Comparison of ENCODE assay signal across 1 cellular context in genomic region chr20:41047975-41048305, GRCh38.
A peak's percentile ranks its signal among the peaks of the same experiment; 100 is the strongest.
TF ChIP-seq lines count a peak whose summit lies in the region.

No MANE protein-coding gene starts in this region.

TF ChIP-seq in GM12878, 131 proteins besides CTCF, POLR2A, EP300 and RAD21 (continued from another document and continues in another):
- TF ChIP-seq, protein P1, sequence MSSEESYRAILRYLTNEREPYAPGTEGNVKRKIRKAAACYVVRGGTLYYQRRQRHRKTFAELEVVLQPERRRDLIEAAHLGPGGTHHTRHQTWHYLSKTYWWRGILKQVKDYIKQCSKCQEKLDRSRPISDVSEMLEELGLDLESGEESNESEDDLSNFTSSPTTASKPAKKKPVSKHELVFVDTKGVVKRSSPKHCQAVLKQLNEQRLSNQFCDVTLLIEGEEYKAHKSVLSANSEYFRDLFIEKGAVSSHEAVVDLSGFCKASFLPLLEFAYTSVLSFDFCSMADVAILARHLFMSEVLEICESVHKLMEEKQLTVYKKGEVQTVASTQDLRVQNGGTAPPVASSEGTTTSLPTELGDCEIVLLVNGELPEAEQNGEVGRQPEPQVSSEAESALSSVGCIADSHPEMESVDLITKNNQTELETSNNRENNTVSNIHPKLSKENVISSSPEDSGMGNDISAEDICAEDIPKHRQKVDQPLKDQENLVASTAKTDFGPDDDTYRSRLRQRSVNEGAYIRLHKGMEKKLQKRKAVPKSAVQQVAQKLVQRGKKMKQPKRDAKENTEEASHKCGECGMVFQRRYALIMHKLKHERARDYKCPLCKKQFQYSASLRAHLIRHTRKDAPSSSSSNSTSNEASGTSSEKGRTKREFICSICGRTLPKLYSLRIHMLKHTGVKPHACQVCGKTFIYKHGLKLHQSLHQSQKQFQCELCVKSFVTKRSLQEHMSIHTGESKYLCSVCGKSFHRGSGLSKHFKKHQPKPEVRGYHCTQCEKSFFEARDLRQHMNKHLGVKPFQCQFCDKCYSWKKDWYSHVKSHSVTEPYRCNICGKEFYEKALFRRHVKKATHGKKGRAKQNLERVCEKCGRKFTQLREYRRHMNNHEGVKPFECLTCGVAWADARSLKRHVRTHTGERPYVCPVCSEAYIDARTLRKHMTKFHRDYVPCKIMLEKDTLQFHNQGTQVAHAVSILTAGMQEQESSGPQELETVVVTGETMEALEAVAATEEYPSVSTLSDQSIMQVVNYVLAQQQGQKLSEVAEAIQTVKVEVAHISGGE (CRISPR knock-in tag; IDR thresholded peaks at IDR 0.05) = no peak
- no peak for TF ChIP-seq NFXL1 (IDR thresholded peaks at IDR 0.05; ENCODE audit: borderline replicate concordance)
- peak; percentile 17; the same call in 1 of the 2 replicates for TF ChIP-seq NFIC (IDR thresholded peaks at IDR 0.05; ENCODE audit: low read depth, low read length)
- peak; percentile 71; the same call in 1 of the 2 replicates for TF ChIP-seq MXI1 (IDR thresholded peaks at IDR 0.05; ENCODE audit: low read depth, low read length)
- TF ChIP-seq, protein P2, sequence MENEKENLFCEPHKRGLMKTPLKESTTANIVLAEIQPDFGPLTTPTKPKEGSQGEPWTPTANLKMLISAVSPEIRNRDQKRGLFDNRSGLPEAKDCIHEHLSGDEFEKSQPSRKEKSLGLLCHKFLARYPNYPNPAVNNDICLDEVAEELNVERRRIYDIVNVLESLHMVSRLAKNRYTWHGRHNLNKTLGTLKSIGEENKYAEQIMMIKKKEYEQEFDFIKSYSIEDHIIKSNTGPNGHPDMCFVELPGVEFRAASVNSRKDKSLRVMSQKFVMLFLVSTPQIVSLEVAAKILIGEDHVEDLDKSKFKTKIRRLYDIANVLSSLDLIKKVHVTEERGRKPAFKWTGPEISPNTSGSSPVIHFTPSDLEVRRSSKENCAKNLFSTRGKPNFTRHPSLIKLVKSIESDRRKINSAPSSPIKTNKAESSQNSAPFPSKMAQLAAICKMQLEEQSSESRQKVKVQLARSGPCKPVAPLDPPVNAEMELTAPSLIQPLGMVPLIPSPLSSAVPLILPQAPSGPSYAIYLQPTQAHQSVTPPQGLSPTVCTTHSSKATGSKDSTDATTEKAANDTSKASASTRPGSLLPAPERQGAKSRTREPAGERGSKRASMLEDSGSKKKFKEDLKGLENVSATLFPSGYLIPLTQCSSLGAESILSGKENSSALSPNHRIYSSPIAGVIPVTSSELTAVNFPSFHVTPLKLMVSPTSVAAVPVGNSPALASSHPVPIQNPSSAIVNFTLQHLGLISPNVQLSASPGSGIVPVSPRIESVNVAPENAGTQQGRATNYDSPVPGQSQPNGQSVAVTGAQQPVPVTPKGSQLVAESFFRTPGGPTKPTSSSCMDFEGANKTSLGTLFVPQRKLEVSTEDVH (IDR thresholded peaks at IDR 0.05; ENCODE audit: low read depth, partially characterized antibody) = no peak
- peak; percentile 94 for TF ChIP-seq MEF2B (IDR thresholded peaks at IDR 0.05; ENCODE audit: partially characterized antibody, poor library complexity, severe bottlenecking)
- TF ChIP-seq SIN3A (IDR thresholded peaks at IDR 0.05; ENCODE audit: low read depth, low read length) = no peak
- TF ChIP-seq NR2F1 (conservative IDR thresholded peaks at IDR 0.05) = no peak
- TF ChIP-seq ZSCAN29 (IDR thresholded peaks at IDR 0.05) = no peak
- no peak for TF ChIP-seq IKZF2 (IDR thresholded peaks at IDR 0.05)
- TF ChIP-seq REST (IDR thresholded peaks at IDR 0.05; ENCODE audit: low read depth, low read length) = no peak
- TF ChIP-seq YBX1 (IDR thresholded peaks at IDR 0.05) = no peak
- no peak for TF ChIP-seq BMI1 (IDR thresholded peaks at IDR 0.05; ENCODE audit: borderline replicate concordance)
- no peak for TF ChIP-seq ATF3 (IDR thresholded peaks at IDR 0.05; ENCODE audit: borderline replicate concordance, extremely low read depth, low read depth, low read length)
- no peak for TF ChIP-seq ESRRA (IDR thresholded peaks at IDR 0.05; ENCODE audit: low read length)
- 0 out of 2 replicates have a peak, but pooled peaks have one; percentile 58 for TF ChIP-seq PAX8 (IDR thresholded peaks at IDR 0.05)
- peak; percentile 44; the same call in 1 of the 2 replicates for TF ChIP-seq JUNB (IDR thresholded peaks at IDR 0.05)
- TF ChIP-seq, protein P3, sequence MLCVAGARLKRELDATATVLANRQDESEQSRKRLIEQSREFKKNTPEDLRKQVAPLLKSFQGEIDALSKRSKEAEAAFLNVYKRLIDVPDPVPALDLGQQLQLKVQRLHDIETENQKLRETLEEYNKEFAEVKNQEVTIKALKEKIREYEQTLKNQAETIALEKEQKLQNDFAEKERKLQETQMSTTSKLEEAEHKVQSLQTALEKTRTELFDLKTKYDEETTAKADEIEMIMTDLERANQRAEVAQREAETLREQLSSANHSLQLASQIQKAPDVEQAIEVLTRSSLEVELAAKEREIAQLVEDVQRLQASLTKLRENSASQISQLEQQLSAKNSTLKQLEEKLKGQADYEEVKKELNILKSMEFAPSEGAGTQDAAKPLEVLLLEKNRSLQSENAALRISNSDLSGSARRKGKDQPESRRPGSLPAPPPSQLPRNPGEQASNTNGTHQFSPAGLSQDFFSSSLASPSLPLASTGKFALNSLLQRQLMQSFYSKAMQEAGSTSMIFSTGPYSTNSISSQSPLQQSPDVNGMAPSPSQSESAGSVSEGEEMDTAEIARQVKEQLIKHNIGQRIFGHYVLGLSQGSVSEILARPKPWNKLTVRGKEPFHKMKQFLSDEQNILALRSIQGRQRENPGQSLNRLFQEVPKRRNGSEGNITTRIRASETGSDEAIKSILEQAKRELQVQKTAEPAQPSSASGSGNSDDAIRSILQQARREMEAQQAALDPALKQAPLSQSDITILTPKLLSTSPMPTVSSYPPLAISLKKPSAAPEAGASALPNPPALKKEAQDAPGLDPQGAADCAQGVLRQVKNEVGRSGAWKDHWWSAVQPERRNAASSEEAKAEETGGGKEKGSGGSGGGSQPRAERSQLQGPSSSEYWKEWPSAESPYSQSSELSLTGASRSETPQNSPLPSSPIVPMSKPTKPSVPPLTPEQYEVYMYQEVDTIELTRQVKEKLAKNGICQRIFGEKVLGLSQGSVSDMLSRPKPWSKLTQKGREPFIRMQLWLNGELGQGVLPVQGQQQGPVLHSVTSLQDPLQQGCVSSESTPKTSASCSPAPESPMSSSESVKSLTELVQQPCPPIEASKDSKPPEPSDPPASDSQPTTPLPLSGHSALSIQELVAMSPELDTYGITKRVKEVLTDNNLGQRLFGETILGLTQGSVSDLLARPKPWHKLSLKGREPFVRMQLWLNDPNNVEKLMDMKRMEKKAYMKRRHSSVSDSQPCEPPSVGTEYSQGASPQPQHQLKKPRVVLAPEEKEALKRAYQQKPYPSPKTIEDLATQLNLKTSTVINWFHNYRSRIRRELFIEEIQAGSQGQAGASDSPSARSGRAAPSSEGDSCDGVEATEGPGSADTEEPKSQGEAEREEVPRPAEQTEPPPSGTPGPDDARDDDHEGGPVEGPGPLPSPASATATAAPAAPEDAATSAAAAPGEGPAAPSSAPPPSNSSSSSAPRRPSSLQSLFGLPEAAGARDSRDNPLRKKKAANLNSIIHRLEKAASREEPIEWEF (IDR thresholded peaks at IDR 0.05; ENCODE audit: insufficient replicate concordance, low read depth, low read length) = no peak
- no peak for TF ChIP-seq GATAD2B (conservative IDR thresholded peaks at IDR 0.05; ENCODE audit: low read depth)
- TF ChIP-seq HDGF (IDR thresholded peaks at IDR 0.05) = 0 out of 2 replicates have a peak, but pooled peaks have one; percentile 26
- no peak for TF ChIP-seq DPF2 (IDR thresholded peaks at IDR 0.05)
- no peak for TF ChIP-seq PAX5 (IDR thresholded peaks at IDR 0.05; ENCODE audit: borderline replicate concordance, low read depth, low read length)
- TF ChIP-seq RAD51 (IDR thresholded peaks at IDR 0.05) = 0 out of 2 replicates have a peak, but pooled peaks have one; percentile 51
- TF ChIP-seq, protein P4, sequence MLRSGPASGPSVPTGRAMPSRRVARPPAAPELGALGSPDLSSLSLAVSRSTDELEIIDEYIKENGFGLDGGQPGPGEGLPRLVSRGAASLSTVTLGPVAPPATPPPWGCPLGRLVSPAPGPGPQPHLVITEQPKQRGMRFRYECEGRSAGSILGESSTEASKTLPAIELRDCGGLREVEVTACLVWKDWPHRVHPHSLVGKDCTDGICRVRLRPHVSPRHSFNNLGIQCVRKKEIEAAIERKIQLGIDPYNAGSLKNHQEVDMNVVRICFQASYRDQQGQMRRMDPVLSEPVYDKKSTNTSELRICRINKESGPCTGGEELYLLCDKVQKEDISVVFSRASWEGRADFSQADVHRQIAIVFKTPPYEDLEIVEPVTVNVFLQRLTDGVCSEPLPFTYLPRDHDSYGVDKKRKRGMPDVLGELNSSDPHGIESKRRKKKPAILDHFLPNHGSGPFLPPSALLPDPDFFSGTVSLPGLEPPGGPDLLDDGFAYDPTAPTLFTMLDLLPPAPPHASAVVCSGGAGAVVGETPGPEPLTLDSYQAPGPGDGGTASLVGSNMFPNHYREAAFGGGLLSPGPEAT (IDR thresholded peaks at IDR 0.05; ENCODE audit: low read depth) = peak; percentile 41; the same call in 1 of the 2 replicates
- TF ChIP-seq CBFB (IDR thresholded peaks at IDR 0.05; ENCODE audit: low read depth) = 0 out of 2 replicates have a peak, but pooled peaks have one; percentile 41
- TF ChIP-seq GABPA (IDR thresholded peaks at IDR 0.05; ENCODE audit: low read depth) = no peak
- TF ChIP-seq, protein P5, sequence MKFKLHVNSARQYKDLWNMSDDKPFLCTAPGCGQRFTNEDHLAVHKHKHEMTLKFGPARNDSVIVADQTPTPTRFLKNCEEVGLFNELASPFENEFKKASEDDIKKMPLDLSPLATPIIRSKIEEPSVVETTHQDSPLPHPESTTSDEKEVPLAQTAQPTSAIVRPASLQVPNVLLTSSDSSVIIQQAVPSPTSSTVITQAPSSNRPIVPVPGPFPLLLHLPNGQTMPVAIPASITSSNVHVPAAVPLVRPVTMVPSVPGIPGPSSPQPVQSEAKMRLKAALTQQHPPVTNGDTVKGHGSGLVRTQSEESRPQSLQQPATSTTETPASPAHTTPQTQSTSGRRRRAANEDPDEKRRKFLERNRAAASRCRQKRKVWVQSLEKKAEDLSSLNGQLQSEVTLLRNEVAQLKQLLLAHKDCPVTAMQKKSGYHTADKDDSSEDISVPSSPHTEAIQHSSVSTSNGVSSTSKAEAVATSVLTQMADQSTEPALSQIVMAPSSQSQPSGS (IDR thresholded peaks at IDR 0.05; ENCODE audit: low read length) = 0 out of 2 replicates have a peak, but pooled peaks have one; percentile 10
- TF ChIP-seq BACH1 (IDR thresholded peaks at IDR 0.05; ENCODE audit: borderline replicate concordance) = peak; percentile 78; the same call in 1 of the 2 replicates
- peak; percentile 43; the same call in 1 of the 2 replicates for TF ChIP-seq ATF7 (IDR thresholded peaks at IDR 0.05; ENCODE audit: low read depth)
- TF ChIP-seq ZNF217 (IDR thresholded peaks at IDR 0.05) = peak; percentile 33; the same call in 1 of the 2 replicates
- TF ChIP-seq ZNF24 (IDR thresholded peaks at IDR 0.05) = 0 out of 2 replicates have a peak, but pooled peaks have one; percentile 31
- peak; percentile 54 to 78; a peak in 2 of 4 replicates for TF ChIP-seq BHLHE40 (IDR thresholded peaks at IDR 0.05; ENCODE audit: borderline replicate concordance in 1 of 2, low read depth in 2 of 2, low read length in 1 of 2)
- TF ChIP-seq, protein P6, sequence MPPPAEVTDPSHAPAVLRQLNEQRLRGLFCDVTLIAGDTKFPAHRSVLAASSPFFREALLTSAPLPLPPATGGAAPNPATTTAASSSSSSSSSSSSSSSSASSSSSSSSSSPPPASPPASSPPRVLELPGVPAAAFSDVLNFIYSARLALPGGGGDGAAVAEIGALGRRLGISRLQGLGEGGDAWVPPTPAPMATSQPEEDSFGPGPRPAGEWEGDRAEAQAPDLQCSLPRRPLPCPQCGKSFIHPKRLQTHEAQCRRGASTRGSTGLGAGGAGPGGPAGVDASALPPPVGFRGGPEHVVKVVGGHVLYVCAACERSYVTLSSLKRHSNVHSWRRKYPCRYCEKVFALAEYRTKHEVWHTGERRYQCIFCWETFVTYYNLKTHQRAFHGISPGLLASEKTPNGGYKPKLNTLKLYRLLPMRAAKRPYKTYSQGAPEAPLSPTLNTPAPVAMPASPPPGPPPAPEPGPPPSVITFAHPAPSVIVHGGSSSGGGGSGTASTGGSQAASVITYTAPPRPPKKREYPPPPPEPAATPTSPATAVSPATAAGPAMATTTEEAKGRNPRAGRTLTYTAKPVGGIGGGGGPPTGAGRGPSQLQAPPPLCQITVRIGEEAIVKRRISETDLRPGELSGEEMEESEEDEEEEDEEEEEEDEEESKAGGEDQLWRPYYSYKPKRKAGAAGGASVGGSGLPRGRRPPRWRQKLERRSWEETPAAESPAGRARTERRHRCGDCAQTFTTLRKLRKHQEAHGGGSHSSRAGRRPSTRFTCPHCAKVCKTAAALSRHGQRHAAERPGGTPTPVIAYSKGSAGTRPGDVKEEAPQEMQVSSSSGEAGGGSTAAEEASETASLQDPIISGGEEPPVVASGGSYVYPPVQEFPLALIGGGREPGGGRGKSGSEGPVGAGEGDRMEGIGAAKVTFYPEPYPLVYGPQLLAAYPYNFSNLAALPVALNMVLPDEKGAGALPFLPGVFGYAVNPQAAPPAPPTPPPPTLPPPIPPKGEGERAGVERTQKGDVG (CRISPR knock-in tag; IDR thresholded peaks at IDR 0.05) = no peak
- no peak for TF ChIP-seq CHD2 (IDR thresholded peaks at IDR 0.05; ENCODE audit: borderline replicate concordance, low read depth, low read length)
- TF ChIP-seq FOXK2 (IDR thresholded peaks at IDR 0.05) = no peak
- no peak for TF ChIP-seq SMAD5 (IDR thresholded peaks at IDR 0.05; ENCODE audit: low read depth)
